In genomic region chr11:70567680-70568503, GRCh38 we compare ENCODE assay signal across 9 cellular contexts.
A peak's percentile ranks its signal among the peaks of the same experiment; 100 is the strongest.
DNase-seq lines count a peak whose midpoint lies in the region; ATAC-seq and TF ChIP-seq lines count a peak whose summit lies in the region.
"Had no signal": no experiment of that assay in that cellular context is flagged by ENCODE, and none has a peak within 500 bp of the region (broad histone marks: within the 10 kb centered on the region; RNA-seq: fewer than 3 reads in every experiment).

No MANE protein-coding gene starts in this region.

- DNase-seq in AG04449 (ENCODE audit: low read depth, low spot score) (no peak), NCI-H226 (peak; percentile 63)
- no peak for DNase-seq in natural killer cell treated with Interleukin-12 subunit alpha and Interleukin-12 subunit beta and Interleukin-15 and Interleukin-18, amount 100 ng/mL, for 72 hours (ENCODE audit: low spot score)
- DNase-seq in stimulated activated CD4-positive, alpha-beta T cell treated with anti-CD3 and anti-CD28 coated beads, Interleukin-2, amount 100 ng/mL, for 24 hours, result no peak
- DNase-seq: stimulated activated CD4-positive, alpha-beta T cell treated with anti-CD3 and anti-CD28 coated beads, Interleukin-2, amount 100 ng/mL, for 48 hours had no signal

- no peaks in the 10 kb centered on the region for H3K27me3 ChIP-seq in esophagus (ENCODE audit: control insufficient read depth in 1 of 2, insufficient read depth in 2 of 2, low read length in 2 of 2)

- H3K4me1 ChIP-seq in esophagus (ENCODE audit: control insufficient read depth in 2 of 2, insufficient read depth in 2 of 2, low read length in 1 of 2), result peaks cover 5 to 9% of the 10 kb centered on the region in 2 donors

- no peak for ATAC-seq in natural killer cell treated with Interleukin-12 subunit alpha and Interleukin-12 subunit beta and Interleukin-15 and Interleukin-18, amount 100 ng/mL, for 72 hours
- no peak for ATAC-seq in HG03196 (IDR thresholded peaks at IDR 0.05; ENCODE audit: unreplicated experiment)
- no peak for ATAC-seq in GM18505 (IDR thresholded peaks at IDR 0.05; ENCODE audit: unreplicated experiment)

- H3K27ac Mint-ChIP-seq in nephron, result peak overlapping the region; percentile 78 to 97 (median 90)
- H3K27ac Mint-ChIP-seq in natural killer cell treated with Interleukin-12 subunit alpha and Interleukin-12 subunit beta and Interleukin-15 and Interleukin-18, amount 100 ng/mL, for 72 hours, result no peak overlapping the region

- 17 to 32% methylated on average over 26 of the region's 26 CpGs for WGBS in esophagus, 2 donors

- H3K4me3 ChIP-seq in AG04449 (ENCODE audit: low read depth, low read length) (peak overlapping the region; percentile 49), esophagus (ENCODE audit: low read depth in 1 of 2, low read length in 2 of 2) (peak overlapping the region; percentile 16 to 26)

- H3K4me3 Mint-ChIP-seq in nephron, result peak overlapping the region; percentile 61 to 82 (median 77)
- no peak overlapping the region for H3K4me3 Mint-ChIP-seq in natural killer cell treated with Interleukin-12 subunit alpha and Interleukin-12 subunit beta and Interleukin-15 and Interleukin-18, amount 100 ng/mL, for 72 hours

- no peaks in the 10 kb centered on the region for H3K36me3 Mint-ChIP-seq in nephron (ENCODE audit: low read depth)
- no peaks in the 10 kb centered on the region for H3K36me3 Mint-ChIP-seq in natural killer cell treated with Interleukin-12 subunit alpha and Interleukin-12 subunit beta and Interleukin-15 and Interleukin-18, amount 100 ng/mL, for 72 hours

- TF ChIP-seq CTCF in AG04449 (IDR thresholded peaks at IDR 0.05; ENCODE audit: insufficient read depth, low read length, missing control alignments), result no peak
- TF ChIP-seq CTCF in nephron (IDR thresholded peaks at IDR 0.05; ENCODE audit: unreplicated experiment in 3 of 3), result no peak

- CTCF ChIA-PET in AG04449 (lab: Yijun Ruan, JAX), result no interaction called here

- no peaks in the 10 kb centered on the region for H3K36me3 ChIP-seq in esophagus (ENCODE audit: control insufficient read depth in 2 of 2, insufficient read depth in 2 of 2, low read length in 1 of 2)

- POLR2A ChIA-PET in AG04449 (lab: Yijun Ruan, JAX), result no interaction called here

- no peaks in the 10 kb centered on the region for H3K9me3 Mint-ChIP-seq in nephron
- no peaks in the 10 kb centered on the region for H3K9me3 Mint-ChIP-seq in natural killer cell treated with Interleukin-12 subunit alpha and Interleukin-12 subunit beta and Interleukin-15 and Interleukin-18, amount 100 ng/mL, for 72 hours

- peaks cover 17% of the 10 kb centered on the region for H3K4me1 Mint-ChIP-seq in nephron
- H3K4me1 Mint-ChIP-seq in natural killer cell treated with Interleukin-12 subunit alpha and Interleukin-12 subunit beta and Interleukin-15 and Interleukin-18, amount 100 ng/mL, for 72 hours (ENCODE audit: low read depth in 2 of 2), result peaks cover 0 to 3% of the 10 kb centered on the region in 2 donors

- no peak for TF ChIP-seq POLR2A in GM18505 (IDR thresholded peaks at IDR 0.05; ENCODE audit: borderline replicate concordance, extremely low read depth, insufficient read depth, insufficient read length)

- H3K27ac ChIP-seq in esophagus (ENCODE audit: low read depth in 2 of 2, low read length in 1 of 2), result peak overlapping the region; percentile 40 to 45

- H3K27me3 Mint-ChIP-seq in nephron (ENCODE audit: low read depth), result no peaks in the 10 kb centered on the region
- H3K27me3 Mint-ChIP-seq in natural killer cell treated with Interleukin-12 subunit alpha and Interleukin-12 subunit beta and Interleukin-15 and Interleukin-18, amount 100 ng/mL, for 72 hours, result peaks cover 17 to 44% of the 10 kb centered on the region in 2 donors

- no peaks in the 10 kb centered on the region for H3K9me3 ChIP-seq in esophagus (ENCODE audit: control insufficient read depth in 2 of 2, insufficient read depth in 1 of 2, low read depth in 1 of 2, low read length in 1 of 2)

Comparison
In these comparisons a context has a peak if more than half of its experiments do, and no peak if none do; other contexts are left out.
1. H3K27ac Mint-ChIP-seq: peak in nephron (3 of 3); none in natural killer cell treated with Interleukin-12 subunit alpha and Interleukin-12 subunit beta and Interleukin-15 and Interleukin-18, amount 100 ng/mL, for 72 hours (0 of 2).